8 cellular contexts compared by ENCODE assay signal in genomic region chr11:63613517-63614135, GRCh38. TPM values are rescaled to one million over a fixed set of nuclear protein-coding genes. Genes with fewer than 3 reads are reported as not detected.
A peak's percentile ranks its signal among the peaks of the same experiment; 100 is the strongest.
DNase-seq lines count a peak whose midpoint lies in the region; ATAC-seq and TF ChIP-seq lines count a peak whose summit lies in the region.

No MANE protein-coding gene starts in this region.

- ATAC-seq in HG03520 (IDR thresholded peaks at IDR 0.05; ENCODE audit: unreplicated experiment): no peak
- ATAC-seq in HG02623 (IDR thresholded peaks at IDR 0.05; ENCODE audit: unreplicated experiment): no peak

- peaks cover 32% of the 10 kb centered on the region for H3K4me1 ChIP-seq in BLaER1
- H3K4me1 ChIP-seq in HEK293 (ENCODE audit: control insufficient read depth, insufficient read depth, low read length): no peaks in the 10 kb centered on the region

- peaks cover 40% of the 10 kb centered on the region for H3K27me3 ChIP-seq in BLaER1

- H3K27ac ChIP-seq in BLaER1 (no peak overlapping the region), HEK293 (ENCODE audit: extremely low read depth, low read depth, low read length) (no peak overlapping the region; the same call in 1 of the 2 replicates), VCaP (peak overlapping the region; percentile 89)

- CTCF ChIA-PET in HEK293 (lab: Yijun Ruan, JAX): no interaction called here

- no peaks in the 10 kb centered on the region for H3K36me3 ChIP-seq in BLaER1
- no peaks in the 10 kb centered on the region for H3K36me3 ChIP-seq in HEK293 (ENCODE audit: control insufficient read depth in 2 of 2, insufficient read depth in 1 of 2, low read length in 2 of 2)

- no peak overlapping the region for H3K9ac ChIP-seq in BLaER1

- TF ChIP-seq CTCF in HEK293 (tag by site-specific recombination; IDR thresholded peaks at IDR 0.05) (no peak), VCaP (conservative IDR thresholded peaks at IDR 0.05) (no peak; the same call in 1 of the 2 replicates)

- H3K4me3 ChIP-seq in BLaER1 (peak overlapping the region; percentile 66), HEK293 (ENCODE audit: low read depth, low read length) (peak overlapping the region; percentile 57)

- POLR2A ChIA-PET in HEK293 (lab: Yijun Ruan, JAX): no interaction called here

- H4K20me1 ChIP-seq in BLaER1: peaks cover 11% of the 10 kb centered on the region; the same call in 1 of the 2 replicates

- DNase-seq in cerebellum (ENCODE audit: low spot score) (peak; percentile 23), kidney tubule cell (ENCODE audit: low spot score) (peak; percentile 64)
- peak; percentile 19 for DNase-seq in stimulated activated CD4-positive, alpha-beta T cell treated with anti-CD3 and anti-CD28 coated beads, Interleukin-12 subunit alpha, Interleukin-12 subunit beta, amount 100 ng/mL, for 4 hours

- peak overlapping the region; percentile 98 for H3K4me2 ChIP-seq in BLaER1

- H3K9me3 ChIP-seq in BLaER1 (no peaks in the 10 kb centered on the region), HEK293 (ENCODE audit: control insufficient read depth, insufficient read depth, low read depth, low read length) (no peaks in the 10 kb centered on the region)

TF ChIP-seq in HEK293, 187 proteins besides CTCF, POLR2A, EP300 and RAD21 (continues in another document):
- TF ChIP-seq ZNF544 (tag by site-specific recombination; IDR thresholded peaks at IDR 0.05) (no peak), ZNF426 (tag by site-specific recombination; IDR thresholded peaks at IDR 0.05) (no peak), ZXDB (tag by site-specific recombination; IDR thresholded peaks at IDR 0.05) (peak; percentile 36; the same call in 1 of the 2 replicates), KLF16 (tag by site-specific recombination; IDR thresholded peaks at IDR 0.05) (peak; percentile 32; the same call in 1 of the 2 replicates), GFI1B (tag by site-specific recombination; IDR thresholded peaks at IDR 0.05) (no peak), ZNF624 (tag by site-specific recombination; IDR thresholded peaks at IDR 0.05) (no peak), ZBTB26 (tag by site-specific recombination; optimal IDR thresholded peaks at IDR 0.05) (no peak), ZNF747 (tag by site-specific recombination; IDR thresholded peaks at IDR 0.05) (no peak), ZNF501 (tag by site-specific recombination; IDR thresholded peaks at IDR 0.05) (0 out of 2 replicates have a peak, but pooled peaks have one; percentile 32), GLIS2 (tag by site-specific recombination; IDR thresholded peaks at IDR 0.05) (peak; percentile 45; the same call in 1 of the 2 replicates), ZSCAN5A (tag by site-specific recombination; IDR thresholded peaks at IDR 0.05) (no peak), ZSCAN23 (tag by site-specific recombination; IDR thresholded peaks at IDR 0.05) (no peak), ZNF791 (tag by site-specific recombination; IDR thresholded peaks at IDR 0.05) (no peak), ZNF692 (tag by site-specific recombination; IDR thresholded peaks at IDR 0.05) (peak; percentile 97), ZNF302 (tag by site-specific recombination; IDR thresholded peaks at IDR 0.05; ENCODE audit: low read depth) (no peak), SCRT2 (tag by site-specific recombination; IDR thresholded peaks at IDR 0.05) (peak; percentile 96), ZNF530 (tag by site-specific recombination; IDR thresholded peaks at IDR 0.05; ENCODE audit: low read depth) (no peak), HOXA7 (CRISPR knock-in tag; IDR thresholded peaks at IDR 0.05; ENCODE audit: borderline replicate concordance) (no peak), ZNF335 (tag by site-specific recombination; conservative IDR thresholded peaks at IDR 0.05) (peak; percentile 87), HOXD13 (CRISPR knock-in tag; IDR thresholded peaks at IDR 0.05; ENCODE audit: borderline replicate concordance) (no peak), ZNF555 (tag by site-specific recombination; conservative IDR thresholded peaks at IDR 0.05) (no peak), SP7 (tag by site-specific recombination; IDR thresholded peaks at IDR 0.05) (no peak), ZNF629 (tag by site-specific recombination; IDR thresholded peaks at IDR 0.05) (no peak)
- TF ChIP-seq, protein P1, sequence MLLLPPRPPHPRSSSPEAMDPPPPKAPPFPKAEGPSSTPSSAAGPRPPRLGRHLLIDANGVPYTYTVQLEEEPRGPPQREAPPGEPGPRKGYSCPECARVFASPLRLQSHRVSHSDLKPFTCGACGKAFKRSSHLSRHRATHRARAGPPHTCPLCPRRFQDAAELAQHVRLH (tag by site-specific recombination; IDR thresholded peaks at IDR 0.05): no peak
- TF ChIP-seq, protein P2, sequence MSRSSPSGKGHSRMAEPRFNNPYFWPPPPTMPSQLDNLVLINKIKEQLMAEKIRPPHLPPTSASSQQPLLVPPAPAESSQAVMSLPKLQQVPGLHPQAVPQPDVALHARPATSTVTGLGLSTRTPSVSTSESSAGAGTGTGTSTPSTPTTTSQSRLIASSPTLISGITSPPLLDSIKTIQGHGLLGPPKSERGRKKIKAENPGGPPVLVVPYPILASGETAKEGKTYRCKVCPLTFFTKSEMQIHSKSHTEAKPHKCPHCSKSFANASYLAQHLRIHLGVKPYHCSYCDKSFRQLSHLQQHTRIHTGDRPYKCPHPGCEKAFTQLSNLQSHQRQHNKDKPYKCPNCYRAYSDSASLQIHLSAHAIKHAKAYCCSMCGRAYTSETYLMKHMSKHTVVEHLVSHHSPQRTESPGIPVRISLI (tag by site-specific recombination; IDR thresholded peaks at IDR 0.05): no peak
- TF ChIP-seq, protein P3, sequence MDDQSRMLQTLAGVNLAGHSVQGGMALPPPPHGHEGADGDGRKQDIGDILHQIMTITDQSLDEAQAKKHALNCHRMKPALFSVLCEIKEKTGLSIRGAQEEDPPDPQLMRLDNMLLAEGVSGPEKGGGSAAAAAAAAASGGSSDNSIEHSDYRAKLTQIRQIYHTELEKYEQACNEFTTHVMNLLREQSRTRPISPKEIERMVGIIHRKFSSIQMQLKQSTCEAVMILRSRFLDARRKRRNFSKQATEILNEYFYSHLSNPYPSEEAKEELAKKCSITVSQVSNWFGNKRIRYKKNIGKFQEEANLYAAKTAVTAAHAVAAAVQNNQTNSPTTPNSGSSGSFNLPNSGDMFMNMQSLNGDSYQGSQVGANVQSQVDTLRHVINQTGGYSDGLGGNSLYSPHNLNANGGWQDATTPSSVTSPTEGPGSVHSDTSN (CRISPR knock-in tag; IDR thresholded peaks at IDR 0.05): no peak
- TF ChIP-seq, protein P4, sequence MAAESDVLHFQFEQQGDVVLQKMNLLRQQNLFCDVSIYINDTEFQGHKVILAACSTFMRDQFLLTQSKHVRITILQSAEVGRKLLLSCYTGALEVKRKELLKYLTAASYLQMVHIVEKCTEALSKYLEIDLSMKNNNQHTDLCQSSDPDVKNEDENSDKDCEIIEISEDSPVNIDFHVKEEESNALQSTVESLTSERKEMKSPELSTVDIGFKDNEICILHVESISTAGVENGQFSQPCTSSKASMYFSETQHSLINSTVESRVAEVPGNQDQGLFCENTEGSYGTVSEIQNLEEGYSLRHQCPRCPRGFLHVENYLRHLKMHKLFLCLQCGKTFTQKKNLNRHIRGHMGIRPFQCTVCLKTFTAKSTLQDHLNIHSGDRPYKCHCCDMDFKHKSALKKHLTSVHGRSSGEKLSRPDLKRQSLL (tag by site-specific recombination; IDR thresholded peaks at IDR 0.05): no peak

RNA-seq across cellular contexts. Expression of gene PLAAT3, which starts 0.6 kb away (rescaled TPM):
- total RNA-seq in cerebellum: 3.5 TPM

RNA-seq across cellular contexts. Expression of gene PLAAT2, which starts 50.4 kb away (rescaled TPM):
- total RNA-seq in cerebellum: not detected

RNA-seq across cellular contexts. Expression of gene ATL3, which starts 57.5 kb away (rescaled TPM):
- 23.0 TPM for total RNA-seq in cerebellum
